Comparison of ENCODE assay signal across 3 cellular contexts in the genomic region with DNA sequence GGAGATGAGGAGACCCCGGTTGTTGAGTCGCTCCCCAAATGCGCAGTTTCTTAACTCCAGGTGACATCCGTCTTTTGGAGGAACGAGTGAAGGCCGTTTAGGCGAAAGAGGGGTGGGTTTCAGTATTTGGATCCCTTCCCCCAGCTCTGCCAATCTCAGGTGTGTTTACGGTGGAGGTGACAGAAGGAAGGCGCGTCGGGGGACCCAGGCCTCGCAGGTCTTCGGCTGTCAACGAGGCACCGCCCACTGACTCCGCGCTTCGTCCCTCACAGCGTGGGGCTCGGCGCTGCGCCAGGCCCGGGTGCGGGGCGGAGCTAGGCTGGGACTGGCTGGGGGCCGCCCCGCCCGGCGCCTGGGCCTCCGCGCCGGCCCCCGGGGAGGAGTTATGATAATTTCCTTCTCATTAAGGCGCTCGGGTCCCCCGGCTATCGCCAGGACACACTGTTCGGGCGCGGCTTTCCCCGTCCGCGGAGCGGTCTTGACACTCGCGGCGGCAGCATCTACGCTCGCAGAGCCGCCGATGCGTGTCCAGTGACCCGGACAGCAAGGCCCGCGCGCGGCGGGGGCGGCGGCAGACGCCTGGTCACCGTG.
TF ChIP-seq lines count a peak whose summit lies in the region.

A gene (plus strand): TSS at position 434 of the 591 bp plus-strand sequence. CDS start 239 bp downstream, outside the sequence.

TF ChIP-seq in SK-N-SH, 30 proteins besides CTCF, POLR2A, EP300 and RAD21 (continued from another document):
- TF ChIP-seq, protein P1, sequence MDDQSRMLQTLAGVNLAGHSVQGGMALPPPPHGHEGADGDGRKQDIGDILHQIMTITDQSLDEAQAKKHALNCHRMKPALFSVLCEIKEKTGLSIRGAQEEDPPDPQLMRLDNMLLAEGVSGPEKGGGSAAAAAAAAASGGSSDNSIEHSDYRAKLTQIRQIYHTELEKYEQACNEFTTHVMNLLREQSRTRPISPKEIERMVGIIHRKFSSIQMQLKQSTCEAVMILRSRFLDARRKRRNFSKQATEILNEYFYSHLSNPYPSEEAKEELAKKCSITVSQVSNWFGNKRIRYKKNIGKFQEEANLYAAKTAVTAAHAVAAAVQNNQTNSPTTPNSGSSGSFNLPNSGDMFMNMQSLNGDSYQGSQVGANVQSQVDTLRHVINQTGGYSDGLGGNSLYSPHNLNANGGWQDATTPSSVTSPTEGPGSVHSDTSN (IDR thresholded peaks at IDR 0.05) = no peak
- TF ChIP-seq TEAD4 (IDR thresholded peaks at IDR 0.05; ENCODE audit: borderline replicate concordance, insufficient read depth) (no peak), FOXM1 (IDR thresholded peaks at IDR 0.05; ENCODE audit: low read depth) (no peak), ELF1 (IDR thresholded peaks at IDR 0.05) (no peak), RFX5 (IDR thresholded peaks at IDR 0.05; ENCODE audit: low read length) (no peak), SIN3A (IDR thresholded peaks at IDR 0.05; ENCODE audit: borderline replicate concordance, low read depth, low read length) (no peak), FOXJ3 (CRISPR knock-in tag; IDR thresholded peaks at IDR 0.05) (no peak), MXI1 (IDR thresholded peaks at IDR 0.05; ENCODE audit: low read depth, low read length) (no peak), RCOR1 (IDR thresholded peaks at IDR 0.05; ENCODE audit: low read length) (no peak)
- TF ChIP-seq, protein P2, sequence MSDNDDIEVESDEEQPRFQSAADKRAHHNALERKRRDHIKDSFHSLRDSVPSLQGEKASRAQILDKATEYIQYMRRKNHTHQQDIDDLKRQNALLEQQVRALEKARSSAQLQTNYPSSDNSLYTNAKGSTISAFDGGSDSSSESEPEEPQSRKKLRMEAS (IDR thresholded peaks at IDR 0.05; ENCODE audit: low read depth) = no peak
- TF ChIP-seq, protein P3, sequence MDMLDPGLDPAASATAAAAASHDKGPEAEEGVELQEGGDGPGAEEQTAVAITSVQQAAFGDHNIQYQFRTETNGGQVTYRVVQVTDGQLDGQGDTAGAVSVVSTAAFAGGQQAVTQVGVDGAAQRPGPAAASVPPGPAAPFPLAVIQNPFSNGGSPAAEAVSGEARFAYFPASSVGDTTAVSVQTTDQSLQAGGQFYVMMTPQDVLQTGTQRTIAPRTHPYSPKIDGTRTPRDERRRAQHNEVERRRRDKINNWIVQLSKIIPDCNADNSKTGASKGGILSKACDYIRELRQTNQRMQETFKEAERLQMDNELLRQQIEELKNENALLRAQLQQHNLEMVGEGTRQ (IDR thresholded peaks at IDR 0.05; ENCODE audit: borderline replicate concordance, low read depth, low read length) = no peak
TF ChIP-seq in SK-N-SH: peak in this region for 0.

TF ChIP-seq in SK-N-SH treated with all-trans-retinoic acid at 6 μM for 48 hours, 23 proteins besides CTCF, POLR2A, EP300 and RAD21 (continued from another document and continues in another):
- TF ChIP-seq, protein P4, sequence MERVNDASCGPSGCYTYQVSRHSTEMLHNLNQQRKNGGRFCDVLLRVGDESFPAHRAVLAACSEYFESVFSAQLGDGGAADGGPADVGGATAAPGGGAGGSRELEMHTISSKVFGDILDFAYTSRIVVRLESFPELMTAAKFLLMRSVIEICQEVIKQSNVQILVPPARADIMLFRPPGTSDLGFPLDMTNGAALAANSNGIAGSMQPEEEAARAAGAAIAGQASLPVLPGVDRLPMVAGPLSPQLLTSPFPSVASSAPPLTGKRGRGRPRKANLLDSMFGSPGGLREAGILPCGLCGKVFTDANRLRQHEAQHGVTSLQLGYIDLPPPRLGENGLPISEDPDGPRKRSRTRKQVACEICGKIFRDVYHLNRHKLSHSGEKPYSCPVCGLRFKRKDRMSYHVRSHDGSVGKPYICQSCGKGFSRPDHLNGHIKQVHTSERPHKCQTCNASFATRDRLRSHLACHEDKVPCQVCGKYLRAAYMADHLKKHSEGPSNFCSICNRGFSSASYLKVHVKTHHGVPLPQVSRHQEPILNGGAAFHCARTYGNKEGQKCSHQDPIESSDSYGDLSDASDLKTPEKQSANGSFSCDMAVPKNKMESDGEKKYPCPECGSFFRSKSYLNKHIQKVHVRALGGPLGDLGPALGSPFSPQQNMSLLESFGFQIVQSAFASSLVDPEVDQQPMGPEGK (CRISPR knock-in tag; IDR thresholded peaks at IDR 0.05; ENCODE audit: borderline replicate concordance) = no peak
- TF ChIP-seq ZC3H10 (CRISPR knock-in tag; IDR thresholded peaks at IDR 0.05) (no peak), TCF4 (CRISPR knock-in tag; IDR thresholded peaks at IDR 0.05; ENCODE audit: borderline replicate concordance) (no peak), ARNTL (CRISPR knock-in tag; IDR thresholded peaks at IDR 0.05; ENCODE audit: borderline replicate concordance, low read depth) (no peak), ZNF565 (CRISPR knock-in tag; conservative IDR thresholded peaks at IDR 0.05; ENCODE audit: low read depth) (no peak), TOX (CRISPR knock-in tag; IDR thresholded peaks at IDR 0.05; ENCODE audit: borderline replicate concordance) (no peak), OSR1 (CRISPR knock-in tag; IDR thresholded peaks at IDR 0.05) (no peak), ZNF70 (CRISPR knock-in tag; IDR thresholded peaks at IDR 0.05) (no peak), ZFP3 (CRISPR knock-in tag; IDR thresholded peaks at IDR 0.05) (no peak)
- TF ChIP-seq, protein P5, sequence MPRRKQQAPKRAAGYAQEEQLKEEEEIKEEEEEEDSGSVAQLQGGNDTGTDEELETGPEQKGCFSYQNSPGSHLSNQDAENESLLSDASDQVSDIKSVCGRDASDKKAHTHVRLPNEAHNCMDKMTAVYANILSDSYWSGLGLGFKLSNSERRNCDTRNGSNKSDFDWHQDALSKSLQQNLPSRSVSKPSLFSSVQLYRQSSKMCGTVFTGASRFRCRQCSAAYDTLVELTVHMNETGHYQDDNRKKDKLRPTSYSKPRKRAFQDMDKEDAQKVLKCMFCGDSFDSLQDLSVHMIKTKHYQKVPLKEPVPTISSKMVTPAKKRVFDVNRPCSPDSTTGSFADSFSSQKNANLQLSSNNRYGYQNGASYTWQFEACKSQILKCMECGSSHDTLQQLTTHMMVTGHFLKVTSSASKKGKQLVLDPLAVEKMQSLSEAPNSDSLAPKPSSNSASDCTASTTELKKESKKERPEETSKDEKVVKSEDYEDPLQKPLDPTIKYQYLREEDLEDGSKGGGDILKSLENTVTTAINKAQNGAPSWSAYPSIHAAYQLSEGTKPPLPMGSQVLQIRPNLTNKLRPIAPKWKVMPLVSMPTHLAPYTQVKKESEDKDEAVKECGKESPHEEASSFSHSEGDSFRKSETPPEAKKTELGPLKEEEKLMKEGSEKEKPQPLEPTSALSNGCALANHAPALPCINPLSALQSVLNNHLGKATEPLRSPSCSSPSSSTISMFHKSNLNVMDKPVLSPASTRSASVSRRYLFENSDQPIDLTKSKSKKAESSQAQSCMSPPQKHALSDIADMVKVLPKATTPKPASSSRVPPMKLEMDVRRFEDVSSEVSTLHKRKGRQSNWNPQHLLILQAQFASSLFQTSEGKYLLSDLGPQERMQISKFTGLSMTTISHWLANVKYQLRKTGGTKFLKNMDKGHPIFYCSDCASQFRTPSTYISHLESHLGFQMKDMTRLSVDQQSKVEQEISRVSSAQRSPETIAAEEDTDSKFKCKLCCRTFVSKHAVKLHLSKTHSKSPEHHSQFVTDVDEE (CRISPR knock-in tag; IDR thresholded peaks at IDR 0.05) = no peak
- TF ChIP-seq, protein P6, sequence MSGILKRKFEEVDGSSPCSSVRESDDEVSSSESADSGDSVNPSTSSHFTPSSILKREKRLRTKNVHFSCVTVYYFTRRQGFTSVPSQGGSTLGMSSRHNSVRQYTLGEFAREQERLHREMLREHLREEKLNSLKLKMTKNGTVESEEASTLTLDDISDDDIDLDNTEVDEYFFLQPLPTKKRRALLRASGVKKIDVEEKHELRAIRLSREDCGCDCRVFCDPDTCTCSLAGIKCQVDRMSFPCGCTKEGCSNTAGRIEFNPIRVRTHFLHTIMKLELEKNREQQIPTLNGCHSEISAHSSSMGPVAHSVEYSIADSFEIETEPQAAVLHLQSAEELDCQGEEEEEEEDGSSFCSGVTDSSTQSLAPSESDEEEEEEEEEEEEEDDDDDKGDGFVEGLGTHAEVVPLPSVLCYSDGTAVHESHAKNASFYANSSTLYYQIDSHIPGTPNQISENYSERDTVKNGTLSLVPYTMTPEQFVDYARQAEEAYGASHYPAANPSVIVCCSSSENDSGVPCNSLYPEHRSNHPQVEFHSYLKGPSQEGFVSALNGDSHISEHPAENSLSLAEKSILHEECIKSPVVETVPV (CRISPR knock-in tag; IDR thresholded peaks at IDR 0.05) = no peak
- TF ChIP-seq, protein P7, sequence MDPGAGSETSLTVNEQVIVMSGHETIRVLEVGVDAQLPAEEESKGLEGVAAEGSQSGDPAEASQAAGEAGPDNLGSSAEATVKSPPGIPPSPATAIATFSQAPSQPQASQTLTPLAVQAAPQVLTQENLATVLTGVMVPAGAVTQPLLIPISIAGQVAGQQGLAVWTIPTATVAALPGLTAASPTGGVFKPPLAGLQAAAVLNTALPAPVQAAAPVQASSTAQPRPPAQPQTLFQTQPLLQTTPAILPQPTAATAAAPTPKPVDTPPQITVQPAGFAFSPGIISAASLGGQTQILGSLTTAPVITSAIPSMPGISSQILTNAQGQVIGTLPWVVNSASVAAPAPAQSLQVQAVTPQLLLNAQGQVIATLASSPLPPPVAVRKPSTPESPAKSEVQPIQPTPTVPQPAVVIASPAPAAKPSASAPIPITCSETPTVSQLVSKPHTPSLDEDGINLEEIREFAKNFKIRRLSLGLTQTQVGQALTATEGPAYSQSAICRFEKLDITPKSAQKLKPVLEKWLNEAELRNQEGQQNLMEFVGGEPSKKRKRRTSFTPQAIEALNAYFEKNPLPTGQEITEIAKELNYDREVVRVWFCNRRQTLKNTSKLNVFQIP (CRISPR knock-in tag; IDR thresholded peaks at IDR 0.05; ENCODE audit: borderline replicate concordance, low read depth) = no peak

TF ChIP-seq in K562, 482 proteins besides CTCF, POLR2A, EP300 and RAD21 (continued from another document and continues in another):
- TF ChIP-seq, protein P8, sequence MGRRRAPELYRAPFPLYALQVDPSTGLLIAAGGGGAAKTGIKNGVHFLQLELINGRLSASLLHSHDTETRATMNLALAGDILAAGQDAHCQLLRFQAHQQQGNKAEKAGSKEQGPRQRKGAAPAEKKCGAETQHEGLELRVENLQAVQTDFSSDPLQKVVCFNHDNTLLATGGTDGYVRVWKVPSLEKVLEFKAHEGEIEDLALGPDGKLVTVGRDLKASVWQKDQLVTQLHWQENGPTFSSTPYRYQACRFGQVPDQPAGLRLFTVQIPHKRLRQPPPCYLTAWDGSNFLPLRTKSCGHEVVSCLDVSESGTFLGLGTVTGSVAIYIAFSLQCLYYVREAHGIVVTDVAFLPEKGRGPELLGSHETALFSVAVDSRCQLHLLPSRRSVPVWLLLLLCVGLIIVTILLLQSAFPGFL (CRISPR knock-in tag; IDR thresholded peaks at IDR 0.05) = no peak
- TF ChIP-seq ZBTB7A (IDR thresholded peaks at IDR 0.05; ENCODE audit: borderline replicate concordance, control insufficient read depth, low read depth, low read length) = 0 out of 2 replicates have a peak, but pooled peaks have one; percentile 1
- TF ChIP-seq, protein P9, sequence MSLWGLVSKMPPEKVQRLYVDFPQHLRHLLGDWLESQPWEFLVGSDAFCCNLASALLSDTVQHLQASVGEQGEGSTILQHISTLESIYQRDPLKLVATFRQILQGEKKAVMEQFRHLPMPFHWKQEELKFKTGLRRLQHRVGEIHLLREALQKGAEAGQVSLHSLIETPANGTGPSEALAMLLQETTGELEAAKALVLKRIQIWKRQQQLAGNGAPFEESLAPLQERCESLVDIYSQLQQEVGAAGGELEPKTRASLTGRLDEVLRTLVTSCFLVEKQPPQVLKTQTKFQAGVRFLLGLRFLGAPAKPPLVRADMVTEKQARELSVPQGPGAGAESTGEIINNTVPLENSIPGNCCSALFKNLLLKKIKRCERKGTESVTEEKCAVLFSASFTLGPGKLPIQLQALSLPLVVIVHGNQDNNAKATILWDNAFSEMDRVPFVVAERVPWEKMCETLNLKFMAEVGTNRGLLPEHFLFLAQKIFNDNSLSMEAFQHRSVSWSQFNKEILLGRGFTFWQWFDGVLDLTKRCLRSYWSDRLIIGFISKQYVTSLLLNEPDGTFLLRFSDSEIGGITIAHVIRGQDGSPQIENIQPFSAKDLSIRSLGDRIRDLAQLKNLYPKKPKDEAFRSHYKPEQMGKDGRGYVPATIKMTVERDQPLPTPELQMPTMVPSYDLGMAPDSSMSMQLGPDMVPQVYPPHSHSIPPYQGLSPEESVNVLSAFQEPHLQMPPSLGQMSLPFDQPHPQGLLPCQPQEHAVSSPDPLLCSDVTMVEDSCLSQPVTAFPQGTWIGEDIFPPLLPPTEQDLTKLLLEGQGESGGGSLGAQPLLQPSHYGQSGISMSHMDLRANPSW (CRISPR knock-in tag; IDR thresholded peaks at IDR 0.05) = no peak
- TF ChIP-seq, protein P10, sequence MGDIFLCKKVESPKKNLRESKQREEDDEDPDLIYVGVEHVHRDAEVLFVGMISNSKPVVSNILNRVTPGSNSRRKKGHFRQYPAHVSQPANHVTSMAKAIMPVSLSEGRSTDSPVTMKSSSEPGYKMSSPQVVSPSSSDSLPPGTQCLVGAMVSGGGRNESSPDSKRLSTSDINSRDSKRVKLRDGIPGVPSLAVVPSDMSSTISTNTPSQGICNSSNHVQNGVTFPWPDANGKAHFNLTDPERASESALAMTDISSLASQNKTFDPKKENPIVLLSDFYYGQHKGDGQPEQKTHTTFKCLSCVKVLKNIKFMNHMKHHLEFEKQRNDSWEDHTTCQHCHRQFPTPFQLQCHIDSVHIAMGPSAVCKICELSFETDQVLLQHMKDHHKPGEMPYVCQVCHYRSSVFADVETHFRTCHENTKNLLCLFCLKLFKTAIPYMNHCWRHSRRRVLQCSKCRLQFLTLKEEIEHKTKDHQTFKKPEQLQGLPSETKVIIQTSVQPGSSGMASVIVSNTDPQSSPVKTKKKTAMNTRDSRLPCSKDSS (IDR thresholded peaks at IDR 0.05; ENCODE audit: low read depth, partially characterized antibody) = no peak
- TF ChIP-seq CHD1 (IDR thresholded peaks at IDR 0.05; ENCODE audit: low read length) = no peak
- no peak for TF ChIP-seq CBX2 (IDR thresholded peaks at IDR 0.05; ENCODE audit: insufficient read depth, low read length, poor library complexity, severe bottlenecking)
- TF ChIP-seq NONO (IDR thresholded peaks at IDR 0.05; ENCODE audit: low read depth in 2 of 2, low read length in 1 of 2) = no peak
- no peak for TF ChIP-seq MXI1 (IDR thresholded peaks at IDR 0.05; ENCODE audit: low read depth, low read length)
- no peak for TF ChIP-seq HLTF (IDR thresholded peaks at IDR 0.05)
- no peak for TF ChIP-seq ZNF121 (CRISPR knock-in tag; conservative IDR thresholded peaks at IDR 0.05)
- TF ChIP-seq KDM1A (IDR thresholded peaks at IDR 0.05) = no peak
- no peak for TF ChIP-seq STAT5B (CRISPR knock-in tag; IDR thresholded peaks at IDR 0.05)
- no peak for TF ChIP-seq HDAC1 (IDR thresholded peaks at IDR 0.05)
- no peak for TF ChIP-seq HDAC3 (IDR thresholded peaks at IDR 0.05; ENCODE audit: borderline replicate concordance, partially characterized antibody)
- TF ChIP-seq, protein P11, sequence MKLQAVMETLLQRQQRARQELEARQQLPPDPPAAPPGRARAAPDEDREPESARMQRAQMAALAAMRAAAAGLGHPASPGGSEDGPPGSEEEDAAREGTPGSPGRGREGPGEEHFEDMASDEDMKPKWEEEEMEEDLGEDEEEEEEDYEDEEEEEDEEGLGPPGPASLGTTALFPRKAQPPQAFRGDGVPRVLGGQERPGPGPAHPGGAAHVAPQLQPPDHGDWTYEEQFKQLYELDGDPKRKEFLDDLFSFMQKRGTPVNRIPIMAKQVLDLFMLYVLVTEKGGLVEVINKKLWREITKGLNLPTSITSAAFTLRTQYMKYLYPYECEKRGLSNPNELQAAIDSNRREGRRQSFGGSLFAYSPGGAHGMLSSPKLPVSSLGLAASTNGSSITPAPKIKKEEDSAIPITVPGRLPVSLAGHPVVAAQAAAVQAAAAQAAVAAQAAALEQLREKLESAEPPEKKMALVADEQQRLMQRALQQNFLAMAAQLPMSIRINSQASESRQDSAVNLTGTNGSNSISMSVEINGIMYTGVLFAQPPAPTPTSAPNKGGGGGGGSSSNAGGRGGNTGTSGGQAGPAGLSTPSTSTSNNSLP (IDR thresholded peaks at IDR 0.05; ENCODE audit: borderline replicate concordance, low read depth, low read length) = no peak
- TF ChIP-seq, protein P12, sequence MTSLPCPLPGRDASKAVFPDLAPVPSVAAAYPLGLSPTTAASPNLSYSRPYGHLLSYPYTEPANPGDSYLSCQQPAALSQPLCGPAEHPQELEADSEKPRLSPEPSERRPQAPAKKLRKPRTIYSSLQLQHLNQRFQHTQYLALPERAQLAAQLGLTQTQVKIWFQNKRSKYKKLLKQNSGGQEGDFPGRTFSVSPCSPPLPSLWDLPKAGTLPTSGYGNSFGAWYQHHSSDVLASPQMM (CRISPR knock-in tag; IDR thresholded peaks at IDR 0.05) = no peak
